ENCODE assay signal across 11 cellular contexts in genomic region chr15:31013863-31014607, GRCh38. TPM values are rescaled to one million over a fixed set of nuclear protein-coding genes. Genes with fewer than 3 reads are reported as not detected.
DNase-seq lines count a peak whose midpoint lies in the region; ATAC-seq, FAIRE-seq and TF ChIP-seq lines count a peak whose summit lies in the region.
"Had no signal": no experiment of that assay in that cellular context is flagged by ENCODE, and none has a peak within 500 bp of the region (broad histone marks: within the 10 kb centered on the region; RNA-seq: fewer than 3 reads in every experiment).

No MANE protein-coding gene starts in this region.

- H3K27ac ChIP-seq in pancreas, result peak overlapping the region in 2 of 4 donors; percentile 7 to 9
- H3K27ac ChIP-seq: A549, parathyroid adenoma had no signal

- FAIRE-seq in pancreas (lab: Jason Lieb, UNC), result no peak

- TF ChIP-seq CTCF in pancreas (IDR thresholded peaks at IDR 0.05), result no peak

- no peaks in the 10 kb centered on the region for H3K36me3 ChIP-seq in pancreas

- H3K9me3 ChIP-seq in pancreas, result peaks cover 0 to 3% (median 0%) of the 10 kb centered on the region in 4 donors

- H3K4me1 ChIP-seq in pancreas, result no peaks in the 10 kb centered on the region
- H3K4me1 ChIP-seq: A549, parathyroid adenoma had no signal

- no peak overlapping the region for H3K4me3 ChIP-seq in pancreas
- H3K4me3 ChIP-seq: A549 had no signal

- ATAC-seq in activated CD4-positive, CD25-positive, alpha-beta regulatory T cell treated with anti-CD3 and anti-CD28 coated beads, Interleukin-2, amount 50 U/mL, for 24 hours, result peak; percentile 36 to 61
- ATAC-seq in HG02623 (IDR thresholded peaks at IDR 0.05; ENCODE audit: unreplicated experiment) (peak; percentile 81), pancreas (peak in 3 of 4 donors; percentile 20 to 67 (median 59))
- ATAC-seq: A549 had no signal

- DNase-seq in activated CD4-positive, CD25-positive, alpha-beta regulatory T cell (lab: John Stamatoyannopoulos, UW), result no peak
- DNase-seq in NOMO-1 treated with dmso at 0.1 percent for 144 hours (lab: John Stamatoyannopoulos, UW; ENCODE audit: unreplicated experiment) (peak; percentile 49), pancreas (no peak), NCI-H226 (no peak), head of caudate nucleus (no peak)
- DNase-seq in activated CD4-positive, alpha-beta T cell treated with anti-CD3 and anti-CD28 coated beads for 1 hour, result no peak
- DNase-seq: effector CD4-positive, alpha-beta T cell had no signal

- intact Hi-C loops in pancreas (cut with DNase I), result no loop called here
- intact Hi-C loops in head of caudate nucleus (cut with DNase I), result no loop called here

- no peaks in the 10 kb centered on the region for H3K27me3 ChIP-seq in pancreas

- 32 to 36% methylated on average over 2 of the region's 2 CpGs for WGBS in pancreas, 2 donors

RNA-seq across cellular contexts. Expression of gene MTMR10, which starts 22.6 kb away (rescaled TPM):
- total RNA-seq in pancreas, result 10 to 100 TPM in 5 of 6 donors, 1 to 10 TPM in 1; 7.5 to 18.9 (median 12.0) TPM
- 10 to 100 TPM in 1 of 2 donors, 1 to 10 TPM in 1; 8.6 to 12.7 TPM for polyA plus RNA-seq in pancreas
